8 cellular contexts compared by ENCODE assay signal in the genomic region with DNA sequence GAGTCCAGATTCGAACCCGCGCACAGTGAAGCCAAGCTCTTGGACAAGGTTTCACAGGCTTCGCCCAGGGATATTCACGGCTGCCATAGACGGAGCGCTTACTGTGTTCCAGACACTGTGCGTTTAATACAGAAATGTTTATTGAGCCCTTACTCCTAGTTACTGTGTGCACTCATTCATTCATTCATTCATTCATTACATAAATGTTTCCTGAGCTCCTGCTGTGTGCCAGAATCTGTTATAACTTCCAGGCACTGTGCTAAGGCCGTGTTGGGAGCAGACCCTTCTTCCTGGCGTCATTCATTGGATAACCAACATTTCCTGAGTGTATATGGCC. TPM values are rescaled to one million over a fixed set of nuclear protein-coding genes. Genes with fewer than 3 reads are reported as not detected.
DNase-seq lines count a peak whose midpoint lies in the region; ATAC-seq, FAIRE-seq and TF ChIP-seq lines count a peak whose summit lies in the region.

No MANE protein-coding gene starts in this region.

- no peak for FAIRE-seq in HepG2 (lab: Jason Lieb, UNC)

- peak overlapping the region; percentile 81 for H3K4me3 ChIP-seq in adipocyte (ENCODE audit: low read length)
- peak overlapping the region; percentile 54 to 73 (median 57) for H3K4me3 ChIP-seq in HepG2 (replicated peaks in 1 of 3; ENCODE audit: insufficient read depth in 1 of 3, low read depth in 2 of 3, low read length in 3 of 3)
- H3K4me3 ChIP-seq in thyroid gland (replicated peaks in 1 of 3) = peak overlapping the region in 1 of 3 donors; percentile 47

- in situ Hi-C loops in HepG2 (cut with HindIII; ENCODE audit: extremely low pct_ligation_motif_present, low pct_unique_long_range_greater_than_20kb) = loop anchor here (5.0 kb wide), 1 partner anchor 319 kb away; no protein-coding TSS in a partner anchor

- H3K27me3 Mint-ChIP-seq in activated T-cell treated with anti-CD3 and anti-CD28 coated beads, Interleukin-2, amount 50 U/mL, for 24 hours = no peaks in the 10 kb centered on the region

- TF ChIP-seq CTCF in HepG2 (CRISPR knock-in tag; IDR thresholded peaks at IDR 0.05) (no peak), thyroid gland (IDR thresholded peaks at IDR 0.05) (no peak)

- TF ChIP-seq RAD21 in HepG2 (CRISPR knock-in tag; IDR thresholded peaks at IDR 0.05) = no peak

- no peak overlapping the region for H2AFZ ChIP-seq in HepG2 (ENCODE audit: low read length)

- no peak for DNase-seq in activated T-cell treated with anti-CD3 and anti-CD28 coated beads, Interleukin-2, amount 50 U/mL, for 24 hours
- DNase-seq in activated T-cell treated with anti-CD3 and anti-CD28 coated beads, Interleukin-2, amount 50 U/mL, for 48 hours = no peak
- DNase-seq in adipocyte (ENCODE audit: low read depth) (no peak), HepG2 (ENCODE audit: low spot score) (no peak), thyroid gland (no peak), NCI-H2196 treated with DMSO at 0.1 percent for 48 hours (lab: John Stamatoyannopoulos, UW; ENCODE audit: unreplicated experiment) (no peak), DMS153 treated with DMSO at 0.1 percent for 48 hours (lab: John Stamatoyannopoulos, UW; ENCODE audit: unreplicated experiment) (no peak), NOMO-1 (lab: John Stamatoyannopoulos, UW; ENCODE audit: unreplicated experiment in 2 of 2) (no peak)

- ATAC-seq in HepG2 = no peak

- H3K9me3 ChIP-seq in adipocyte (ENCODE audit: control insufficient read depth, low read length) (no peaks in the 10 kb centered on the region), HepG2 (ENCODE audit: low read length) (no peaks in the 10 kb centered on the region), thyroid gland (no peaks in the 10 kb centered on the region)

- H3K36me3 Mint-ChIP-seq in activated T-cell treated with anti-CD3 and anti-CD28 coated beads, Interleukin-2, amount 50 U/mL, for 24 hours (ENCODE audit: low read depth) = peaks cover 8% of the 10 kb centered on the region

- TF ChIP-seq POLR2A in HepG2 (IDR thresholded peaks at IDR 0.05; ENCODE audit: insufficient read depth in 1 of 2, low read depth in 2 of 2, low read length in 2 of 2) = no peak
- no peak for TF ChIP-seq POLR2A in thyroid gland (IDR thresholded peaks at IDR 0.05)

- no peak for TF ChIP-seq EP300 in HepG2 (IDR thresholded peaks at IDR 0.05; ENCODE audit: low read depth in 2 of 2, low read length in 2 of 2)
- no peak for TF ChIP-seq EP300 in HepG2 (CRISPR knock-in tag; IDR thresholded peaks at IDR 0.05; ENCODE audit: borderline replicate concordance)

- H3K27ac Mint-ChIP-seq in activated T-cell treated with anti-CD3 and anti-CD28 coated beads, Interleukin-2, amount 50 U/mL, for 24 hours = peak overlapping the region; percentile 86

- no peaks in the 10 kb centered on the region for H3K9me3 Mint-ChIP-seq in activated T-cell treated with anti-CD3 and anti-CD28 coated beads, Interleukin-2, amount 50 U/mL, for 24 hours

- no peaks in the 10 kb centered on the region for H3K36me3 ChIP-seq in adipocyte (ENCODE audit: control insufficient read depth, insufficient read depth, low read length, severe bottlenecking)
- no peaks in the 10 kb centered on the region for H3K36me3 ChIP-seq in HepG2 (replicated peaks in 1 of 2; ENCODE audit: control insufficient read depth in 1 of 2, insufficient read depth in 2 of 2, low read length in 2 of 2)
- H3K36me3 ChIP-seq in thyroid gland = no peaks in the 10 kb centered on the region

- H3K4me3 Mint-ChIP-seq in activated T-cell treated with anti-CD3 and anti-CD28 coated beads, Interleukin-2, amount 50 U/mL, for 24 hours = peak overlapping the region; percentile 80

- no peaks in the 10 kb centered on the region for H3K27me3 ChIP-seq in adipocyte (replicated peaks; ENCODE audit: control insufficient read depth, insufficient read depth, low read length)
- H3K27me3 ChIP-seq in HepG2 (ENCODE audit: control insufficient read depth in 1 of 2, insufficient read depth in 2 of 2, low read length in 2 of 2) = peaks cover 2 to 20% of the 10 kb centered on the region in 2 experiments; a peak in 4 of 5 replicates
- H3K27me3 ChIP-seq in thyroid gland = no peaks in the 10 kb centered on the region

- H3K27ac ChIP-seq in HepG2 (ENCODE audit: extremely low read length, insufficient read depth, low read length) (no peak overlapping the region), thyroid gland (peak overlapping the region in 2 of 3 donors; percentile 53 to 79)

- peak overlapping the region; percentile 72 for H3K4me2 ChIP-seq in HepG2 (ENCODE audit: low read depth, low read length)

- POLR2A ChIA-PET in HepG2 (lab: Yijun Ruan, JAX) = no interaction called here

- H4K20me1 ChIP-seq in HepG2 (ENCODE audit: insufficient read depth, low read length) = peaks cover 24% of the 10 kb centered on the region

- BruUV-seq in HepG2 (replicated peaks; lab: Mats Ljungman, UMichigan) = TSS peak; percentile 82

- 22% methylated on average over 10 of the region's 10 CpGs for WGBS in HepG2 (ENCODE audit: low lambda C conversion rate)
- 38 to 43% methylated on average over 10 of the region's 10 CpGs for WGBS in thyroid gland, 2 donors

- CTCF ChIA-PET in HepG2 (lab: Yijun Ruan, JAX; ENCODE audit: low intra/inter-chr PET ratio, low total read pairs) = no interaction called here

- peaks cover 41% of the 10 kb centered on the region for H3K4me1 Mint-ChIP-seq in activated T-cell treated with anti-CD3 and anti-CD28 coated beads, Interleukin-2, amount 50 U/mL, for 24 hours (ENCODE audit: low read depth)

- intact Hi-C loops in HepG2 (cut with micrococcal nuclease; ENCODE audit: unreplicated experiment) (no loop called here), thyroid gland (cut with DNase I) (loop anchor here (5.0 kb wide), 1 partner anchor 319 kb away; no protein-coding TSS in a partner anchor)

- H3K4me1 ChIP-seq in adipocyte (ENCODE audit: control insufficient read depth, insufficient read depth, low read length) = peaks cover 21% of the 10 kb centered on the region
- peaks cover 49% of the 10 kb centered on the region for H3K4me1 ChIP-seq in HepG2 (ENCODE audit: insufficient read depth, low read length)
- peaks cover 16 to 19% of the 10 kb centered on the region in 2 donors for H3K4me1 ChIP-seq in thyroid gland

- peaks cover 35% of the 10 kb centered on the region for H3K79me2 ChIP-seq in HepG2 (ENCODE audit: insufficient read depth, low read length)

- H3K9ac ChIP-seq in adipocyte (ENCODE audit: low read length) = peak overlapping the region; percentile 88
- peak overlapping the region; percentile 65 for H3K9ac ChIP-seq in HepG2 (ENCODE audit: insufficient read depth, low read depth, low read length)

TF ChIP-seq in HepG2, 621 proteins besides CTCF, POLR2A, EP300 and RAD21 (continues in another document):
- TF ChIP-seq FOXM1 (CRISPR knock-in tag; IDR thresholded peaks at IDR 0.05) (no peak), ZNF781 (CRISPR knock-in tag; IDR thresholded peaks at IDR 0.05; ENCODE audit: borderline replicate concordance, not compliant biosample characterization) (no peak), HNRNPK (IDR thresholded peaks at IDR 0.05; ENCODE audit: low read depth, low read length, poor library complexity, severe bottlenecking) (no peak), KDM1A (CRISPR knock-in tag; IDR thresholded peaks at IDR 0.05) (no peak), ZFP1 (CRISPR knock-in tag; IDR thresholded peaks at IDR 0.05) (no peak), ZNF562 (CRISPR knock-in tag; IDR thresholded peaks at IDR 0.05; ENCODE audit: borderline replicate concordance) (no peak), ZNF432 (CRISPR knock-in tag; IDR thresholded peaks at IDR 0.05; ENCODE audit: borderline replicate concordance) (no peak), PTBP1 (IDR thresholded peaks at IDR 0.05; ENCODE audit: low read depth, low read length, poor library complexity, severe bottlenecking) (no peak)
- TF ChIP-seq, protein P1, sequence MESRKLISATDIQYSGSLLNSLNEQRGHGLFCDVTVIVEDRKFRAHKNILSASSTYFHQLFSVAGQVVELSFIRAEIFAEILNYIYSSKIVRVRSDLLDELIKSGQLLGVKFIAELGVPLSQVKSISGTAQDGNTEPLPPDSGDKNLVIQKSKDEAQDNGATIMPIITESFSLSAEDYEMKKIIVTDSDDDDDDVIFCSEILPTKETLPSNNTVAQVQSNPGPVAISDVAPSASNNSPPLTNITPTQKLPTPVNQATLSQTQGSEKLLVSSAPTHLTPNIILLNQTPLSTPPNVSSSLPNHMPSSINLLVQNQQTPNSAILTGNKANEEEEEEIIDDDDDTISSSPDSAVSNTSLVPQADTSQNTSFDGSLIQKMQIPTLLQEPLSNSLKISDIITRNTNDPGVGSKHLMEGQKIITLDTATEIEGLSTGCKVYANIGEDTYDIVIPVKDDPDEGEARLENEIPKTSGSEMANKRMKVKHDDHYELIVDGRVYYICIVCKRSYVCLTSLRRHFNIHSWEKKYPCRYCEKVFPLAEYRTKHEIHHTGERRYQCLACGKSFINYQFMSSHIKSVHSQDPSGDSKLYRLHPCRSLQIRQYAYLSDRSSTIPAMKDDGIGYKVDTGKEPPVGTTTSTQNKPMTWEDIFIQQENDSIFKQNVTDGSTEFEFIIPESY (CRISPR knock-in tag; IDR thresholded peaks at IDR 0.05) = no peak

RNA-seq across cellular contexts. Expression of gene MED13L, which starts 0.7 kb away (rescaled TPM):
- total RNA-seq in HepG2 (2016; rRNA removed; fragmentation: Illumina TruSeq; extraction: Trizol) (32.9 and 38.9 TPM in 2 replicates), thyroid gland (100 to 1,000 TPM; 168 to 349 (median 246) TPM)
- 82.6 and 84.3 TPM in 2 replicates for total RNA-seq in HepG2 (2016; cell fraction: cytosol; rRNA removed; fragmentation: Illumina TruSeq; extraction: Trizol; ENCODE audit: low read depth)
- 30.1 and 34.1 TPM in 2 replicates for total RNA-seq in HepG2 (2016; cell fraction: insoluble cytoplasmic fraction; rRNA removed; fragmentation: Illumina TruSeq; extraction: Trizol)
- total RNA-seq in HepG2 (2016; cell fraction: membrane; rRNA removed; fragmentation: Illumina TruSeq; extraction: Trizol) = 30.2 and 31.1 TPM in 2 replicates
- 77.6 and 90.7 TPM in 2 replicates for total RNA-seq in HepG2 (2016; cell fraction: nucleus; rRNA removed; fragmentation: Illumina TruSeq; extraction: Trizol)
- 20.5 and 24.8 TPM in 2 replicates for polyA plus RNA-seq in HepG2 (2011; rRNA removed)
- 13.8 and 15.7 TPM in 2 replicates for polyA plus RNA-seq in HepG2 (2011; cell fraction: cytosol; rRNA removed)
- 28.2 and 34.1 TPM in 2 replicates for polyA plus RNA-seq in HepG2 (2011; cell fraction: nucleus; rRNA removed)
- polyA plus RNA-seq in HepG2 (2012) = 19.0 and 20.9 TPM in 2 replicates
- polyA plus RNA-seq in HepG2 (2016; cell fraction: cytosol; fragmentation: Illumina TruSeq; extraction: Trizol; ENCODE audit: low read depth) = 0.53 and 0.93 TPM in 2 replicates
- 18.1 and 20.3 TPM in 2 replicates for polyA plus RNA-seq in HepG2 (2016; cell fraction: insoluble cytoplasmic fraction; fragmentation: Illumina TruSeq; extraction: Trizol; ENCODE audit: low read depth)
- polyA plus RNA-seq in HepG2 (2016; cell fraction: membrane; fragmentation: Illumina TruSeq; extraction: Trizol; ENCODE audit: low read depth) = 2.4 and 2.8 TPM in 2 replicates
- polyA plus RNA-seq in HepG2 (2016; cell fraction: nucleus; fragmentation: Illumina TruSeq; extraction: Trizol; ENCODE audit: insufficient read depth, low read depth) = 34.1 and 35.3 TPM in 2 replicates
- polyA minus RNA-seq in HepG2 (2011; rRNA and poly(A)+ RNA removed; ENCODE audit: low replicate concordance) = 56.3 and 75.4 TPM in 2 replicates
- 28.0 and 36.0 TPM in 2 replicates for polyA minus RNA-seq in HepG2 (2011; cell fraction: cytosol; rRNA and poly(A)+ RNA removed)
- 207 and 236 TPM in 2 replicates for polyA minus RNA-seq in HepG2 (2011; cell fraction: nucleus; rRNA and poly(A)+ RNA removed)
